30 cellular contexts compared by ENCODE assay signal in genomic region chr22:29713156-29713715, GRCh38. TPM values are rescaled to one million over a fixed set of nuclear protein-coding genes. Genes with fewer than 3 reads are reported as not detected.
"Had no signal": no experiment of that assay in that cellular context is flagged by ENCODE, and none has a peak within 500 bp of the region (broad histone marks: within the 10 kb centered on the region; RNA-seq: fewer than 3 reads in every experiment).

No MANE protein-coding gene starts in this region.

- ATAC-seq: activated naive CD8-positive, alpha-beta T cell treated with anti-CD3 and anti-CD28 coated beads, Interleukin-2, amount 50 U/mL, for 24 hours; activated T-cell treated with anti-CD3 and anti-CD28 coated beads, Interleukin-2, amount 50 U/mL, for 4 hours; body of pancreas; T-helper 17 cell; WTC11 had no signal

- H3K4me3 ChIP-seq: ascending aorta, body of pancreas, MG63, Peyer's patch, SJSA1 had no signal

- H3K9me3 Mint-ChIP-seq: activated naive CD4-positive, alpha-beta T cell treated with anti-CD3 and anti-CD28 coated beads, Interleukin-2, amount 50 U/mL, for 72 hours; activated naive CD8-positive, alpha-beta T cell treated with anti-CD3 and anti-CD28 coated beads, Interleukin-2, amount 50 U/mL, for 24 hours; activated T-cell treated with anti-CD3 and anti-CD28 coated beads, Interleukin-2, amount 50 U/mL, for 4 hours; WTC11 had no signal

- H3K36me3 ChIP-seq: ascending aorta, MG63, Peyer's patch, SJSA1 had no signal

- H3K4me1 Mint-ChIP-seq: activated naive CD8-positive, alpha-beta T cell treated with anti-CD3 and anti-CD28 coated beads, Interleukin-2, amount 50 U/mL, for 24 hours had no signal

- H3K4me1 ChIP-seq: ascending aorta, Peyer's patch, SJSA1 had no signal

- H3K36me3 Mint-ChIP-seq: activated naive CD4-positive, alpha-beta T cell treated with anti-CD3 and anti-CD28 coated beads, Interleukin-2, amount 50 U/mL, for 72 hours; WTC11 had no signal

- H3K27ac ChIP-seq: ascending aorta, body of pancreas, Peyer's patch, RWPE1, SJSA1 had no signal

- H3K27me3 ChIP-seq: body of pancreas, MG63, Peyer's patch had no signal

- H3K9me3 ChIP-seq: ascending aorta, body of pancreas, MG63, Peyer's patch, SJSA1 had no signal

- H3K27ac Mint-ChIP-seq: activated naive CD4-positive, alpha-beta T cell treated with anti-CD3 and anti-CD28 coated beads, Interleukin-2, amount 50 U/mL, for 72 hours; activated naive CD8-positive, alpha-beta T cell treated with anti-CD3 and anti-CD28 coated beads, Interleukin-2, amount 50 U/mL, for 24 hours; T-helper 17 cell; WTC11 had no signal

- H3K4me3 Mint-ChIP-seq: activated naive CD8-positive, alpha-beta T cell treated with anti-CD3 and anti-CD28 coated beads, Interleukin-2, amount 50 U/mL, for 24 hours; activated T-cell treated with anti-CD3 and anti-CD28 coated beads, Interleukin-2, amount 50 U/mL, for 4 hours; T-helper 17 cell; WTC11 had no signal

- DNase-seq: activated CD4-positive, alpha-beta T cell treated with anti-CD3 and anti-CD28 coated beads for 48 hours; activated CD4-positive, alpha-beta T cell treated with anti-CD3 and anti-CD28 coated beads, Interleukin-2, amount 50 U/mL, for 4 hours; activated CD4-positive, CD25-positive, alpha-beta regulatory T cell treated with anti-CD3 and anti-CD28 coated beads, Interleukin-2, amount 50 U/mL, for 72 hours; activated CD8-positive, alpha-beta memory T cell treated with anti-CD3 and anti-CD28 coated beads for 24 hours; activated effector memory CD4-positive, alpha-beta T cell treated with anti-CD3 and anti-CD28 coated beads, Interleukin-2, amount 50 U/mL, for 16 hours; activated naive CD4-positive, alpha-beta T cell treated with Interleukin-2 at 50 U/mL for 16 hours; activated naive CD8-positive, alpha-beta T cell treated with anti-CD3 and anti-CD28 coated beads, Interleukin-2, amount 50 U/mL, for 24 hours; activated T-cell treated with anti-CD3 and anti-CD28 coated beads, Interleukin-2, amount 50 U/mL, for 4 hours; amniotic stem cell; body of pancreas; central memory CD4-positive, alpha-beta T cell; MG63; MV-4-11; NCI-H1092 treated with DMSO at 0.1 percent for 48 hours; NCI-H1436 treated with DMSO at 0.1 percent for 48 hours; NCI-H1930; NCI-H2171 treated with DMSO at 0.1 percent for 48 hours; NCI-H226; NCI-H510A; Peyer's patch; Right ventricle myocardium superior; T-helper 17 cell; T-helper 9 cell had no signal

RNA-seq across cellular contexts. Expression of gene CABP7, which starts 6.6 kb away (rescaled TPM):
- total RNA-seq: ascending aorta, bronchial epithelial cell, chondrocyte, Right ventricle myocardium superior, SJSA1 had no signal
